Comparison of ENCODE assay signal across 26 cellular contexts in genomic region chr2:172599917-172600316, GRCh38.
"Had no signal": no experiment of that assay in that cellular context is flagged by ENCODE, and none has a peak within 500 bp of the region (broad histone marks: within the 10 kb centered on the region; RNA-seq: fewer than 3 reads in every experiment).

No MANE protein-coding gene starts in this region.

- ATAC-seq: foreskin keratinocyte; gastroesophageal sphincter; heart left ventricle; left lobe of liver; mucosa of descending colon; natural killer cell treated with Interleukin-12 subunit alpha and Interleukin-12 subunit beta and Interleukin-15 and Interleukin-18, amount 100 ng/mL, for 72 hours; pancreas; sciatic nerve; stimulated activated memory B cell treated with anti-CD40 and anti-IgM and Interleukin-4, amounts not matched to agents 10 μg/mL and 1 μg/mL and 100 μg/mL, for 72 hours; stimulated activated naive CD8-positive, alpha-beta T cell treated with anti-CD3 and anti-CD28 coated beads, Interleukin-15, Interleukin-2, amounts not matched to agents 100 U/mL and 50 U/mL, for 24 hours had no signal

- H3K4me1 ChIP-seq: colonic mucosa, esophagus muscularis mucosa, foreskin keratinocyte, gastroesophageal sphincter, pancreas, spleen, upper lobe of left lung had no signal

- H3K4me3 ChIP-seq: colonic mucosa, esophagus muscularis mucosa, gastroesophageal sphincter, heart left ventricle, hepatocyte, lung, mucosa of descending colon, pancreas, spleen, testis, tibial artery, upper lobe of left lung had no signal

- DNase-seq: colonic mucosa; effector CD8-positive, alpha-beta T cell; endodermal cell; foreskin keratinocyte; heart left ventricle; kidney; mucosa of descending colon; naive B cell; pancreas; spleen; stimulated activated CD4-positive, alpha-beta T cell treated with anti-CD3 and anti-CD28 coated beads, Interleukin-4, amount 100 ng/mL, for 4 hours; stimulated activated naive CD8-positive, alpha-beta T cell treated with anti-CD3 and anti-CD28 coated beads, Interleukin-15, Interleukin-2, amounts not matched to agents 100 U/mL and 50 U/mL, for 24 hours; substantia nigra; testis; tibial artery; upper lobe of left lung had no signal

- H3K9me3 ChIP-seq: colonic mucosa, esophagus muscularis mucosa, gastroesophageal sphincter, heart left ventricle, mucosa of descending colon, neutrophil, pancreas, spleen, testis, tibial artery, upper lobe of left lung had no signal

- H3K27ac ChIP-seq: colonic mucosa, esophagus muscularis mucosa, foreskin keratinocyte, gastroesophageal sphincter, heart left ventricle, hepatocyte, neutrophil, pancreas, spleen, testis, upper lobe of left lung had no signal

- H3K27me3 ChIP-seq: colonic mucosa, esophagus muscularis mucosa, foreskin keratinocyte, gastroesophageal sphincter, heart left ventricle, hepatocyte, neutrophil, pancreas, spleen, testis, tibial artery, upper lobe of left lung had no signal

- FAIRE-seq: kidney, pancreas, urothelium cell line had no signal

- H3K36me3 ChIP-seq: colonic mucosa had no signal

- H3K79me2 ChIP-seq: hepatocyte had no signal

- H2AFZ ChIP-seq: hepatocyte had no signal
